In the genomic region with DNA sequence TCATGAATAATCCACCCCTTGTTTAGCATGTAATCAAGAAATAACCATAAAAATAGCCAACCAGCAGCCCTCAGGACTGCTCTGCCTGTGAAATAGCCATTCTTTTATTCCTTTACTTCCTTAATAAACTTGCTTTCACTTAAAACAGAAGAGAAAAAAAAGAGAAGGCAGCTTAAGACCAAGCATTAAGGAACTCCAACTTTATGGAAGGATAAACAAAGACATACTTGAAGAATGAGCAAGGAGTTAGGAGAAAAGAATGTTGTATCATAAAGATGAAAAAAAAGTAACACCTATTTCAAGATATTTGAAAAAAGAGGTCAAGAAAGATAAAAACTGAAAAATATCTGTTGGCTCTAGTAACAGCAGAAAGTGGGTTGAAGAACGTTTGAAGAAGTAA, we compare ENCODE assay signal across 17 cellular contexts.
A peak's percentile ranks its signal among the peaks of the same experiment; 100 is the strongest.
DNase-seq lines count a peak whose midpoint lies in the region; ATAC-seq and TF ChIP-seq lines count a peak whose summit lies in the region.
"Had no signal": no experiment of that assay in that cellular context is flagged by ENCODE, and none has a peak within 500 bp of the region (broad histone marks: within the 10 kb centered on the region; RNA-seq: fewer than 3 reads in every experiment).

No MANE protein-coding gene starts in this region.

- no peak overlapping the region for H3K56ac ChIP-seq in mesendoderm (ENCODE audit: low read length)

- no peaks in the 10 kb centered on the region for H3K27me3 Mint-ChIP-seq in CD8-positive, alpha-beta memory T cell

- H3K36me3 ChIP-seq in fibroblast of lung (ENCODE audit: control insufficient read depth, insufficient read depth, low read length) (no peaks in the 10 kb centered on the region), mesendoderm (ENCODE audit: control insufficient read depth, insufficient read depth, low read length) (no peaks in the 10 kb centered on the region)
- H3K36me3 ChIP-seq in CD8-positive, alpha-beta memory T cell (ENCODE audit: insufficient read depth, low read length): no peaks in the 10 kb centered on the region
- H3K36me3 ChIP-seq: BLaER1 treated with 17β-estradiol and CSF1 and Interleukin-3, amounts not matched to agents 10 nM and 100 nM had no signal

- H3K9me3 Mint-ChIP-seq in CD8-positive, alpha-beta memory T cell: peaks cover 0 to 7% (median 0%) of the 10 kb centered on the region in 5 donors

- TF ChIP-seq CTCF in fibroblast of lung (conservative IDR thresholded peaks at IDR 0.05 in 1 of 2, IDR thresholded peaks at IDR 0.05 in 1 of 2; ENCODE audit: low read depth in 1 of 2, low read length in 2 of 2): no peak

- peak overlapping the region; percentile 18 for H3K4me2 ChIP-seq in fibroblast of lung (ENCODE audit: extremely low read depth, insufficient read depth, low read length)
- H3K4me2 ChIP-seq in mesendoderm (ENCODE audit: low read length): no peak overlapping the region
- H3K4me2 ChIP-seq: BLaER1 treated with 17β-estradiol and CSF1 and Interleukin-3, amounts not matched to agents 10 nM and 100 nM had no signal

- H3K79me1 ChIP-seq in mesendoderm (ENCODE audit: low read length): no peaks in the 10 kb centered on the region

- H2AK5ac ChIP-seq in mesendoderm (ENCODE audit: low read length): no peak overlapping the region

- no peaks in the 10 kb centered on the region for H3K36me3 Mint-ChIP-seq in CD8-positive, alpha-beta memory T cell
- H3K36me3 Mint-ChIP-seq: CD4-positive, alpha-beta memory T cell had no signal

- no peaks in the 10 kb centered on the region for H3K9me3 ChIP-seq in fibroblast of lung (ENCODE audit: control insufficient read depth, insufficient read depth, low read depth, low read length)
- no peaks in the 10 kb centered on the region for H3K9me3 ChIP-seq in CD8-positive, alpha-beta memory T cell (ENCODE audit: low read length)
- H3K9me3 ChIP-seq: BLaER1 treated with 17β-estradiol and CSF1 and Interleukin-3, amounts not matched to agents 10 nM and 100 nM had no signal

- H3K4me3 ChIP-seq in fibroblast of lung (replicated peaks in 1 of 4; ENCODE audit: control extremely low read depth in 1 of 4, insufficient read depth in 1 of 4, low read depth in 3 of 4, low read length in 4 of 4) (no peak overlapping the region), mesendoderm (ENCODE audit: low read length) (no peak overlapping the region)
- no peak overlapping the region for H3K4me3 ChIP-seq in CD8-positive, alpha-beta memory T cell (ENCODE audit: low read length)
- H3K4me3 ChIP-seq: BLaER1 treated with 17β-estradiol and CSF1 and Interleukin-3, amounts not matched to agents 10 nM and 100 nM had no signal

- no peak overlapping the region for H4K8ac ChIP-seq in mesendoderm (ENCODE audit: low read depth, low read length)

- H3K4me3 Mint-ChIP-seq in CD8-positive, alpha-beta memory T cell: no peak overlapping the region
- H3K4me3 Mint-ChIP-seq: CD4-positive, alpha-beta memory T cell had no signal

- no peak overlapping the region for H4K5ac ChIP-seq in mesendoderm (ENCODE audit: low read length)

- H3K27ac Mint-ChIP-seq in CD8-positive, alpha-beta memory T cell: no peak overlapping the region
- H3K27ac Mint-ChIP-seq: CD4-positive, alpha-beta memory T cell had no signal

- no peaks in the 10 kb centered on the region for H3K79me2 ChIP-seq in fibroblast of lung (ENCODE audit: control insufficient read depth, insufficient read depth, low read length)
- no peaks in the 10 kb centered on the region for H3K79me2 ChIP-seq in mesendoderm (ENCODE audit: control insufficient read depth, insufficient read depth, low read length)

- H2BK5ac ChIP-seq in mesendoderm (ENCODE audit: low read length): no peak overlapping the region

- H3K18ac ChIP-seq in mesendoderm (ENCODE audit: low read length): no peak overlapping the region

- CTCF ChIA-PET in CD8-positive, alpha-beta memory T cell (lab: Charles Lee): no interaction called here

- DNase-seq in OCI-M1 (lab: John Stamatoyannopoulos, UW) (peak; percentile 42), fibroblast of lung (ENCODE audit: low read depth in 2 of 2) (peak; percentile 13 to 50), mesendoderm (peak; percentile 2), NCI-H345 (lab: John Stamatoyannopoulos, UW) (no peak), activated gamma-delta T cell (lab: John Stamatoyannopoulos, UW) (no peak)
- no peak for DNase-seq in CD8-positive, alpha-beta memory T cell
- DNase-seq: CD4-positive, alpha-beta memory T cell; DND-41; H7; Kasumi-1; NCI-H1694; NCI-H2081; NCI-H2171; NCI-H526; Right ventricle myocardium superior had no signal

- H3K4me1 ChIP-seq in fibroblast of lung (ENCODE audit: control insufficient read depth, extremely low read depth, insufficient read depth, low read length): no peaks in the 10 kb centered on the region
- H3K4me1 ChIP-seq in mesendoderm (ENCODE audit: control insufficient read depth, low read depth, low read length): no peaks in the 10 kb centered on the region
- no peaks in the 10 kb centered on the region for H3K4me1 ChIP-seq in CD8-positive, alpha-beta memory T cell (ENCODE audit: insufficient read depth, low read length)
- H3K4me1 ChIP-seq: BLaER1 treated with 17β-estradiol and CSF1 and Interleukin-3, amounts not matched to agents 10 nM and 100 nM had no signal

- H2AFZ ChIP-seq in fibroblast of lung (ENCODE audit: low read length): no peak overlapping the region

- no peaks in the 10 kb centered on the region for H4K20me1 ChIP-seq in fibroblast of lung (ENCODE audit: control insufficient read depth, extremely low read depth, insufficient read depth, low read length)
- H4K20me1 ChIP-seq: BLaER1 treated with 17β-estradiol and CSF1 and Interleukin-3, amounts not matched to agents 10 nM and 100 nM had no signal

- POLR2A ChIA-PET in CD8-positive, alpha-beta memory T cell (lab: Charles Lee): no interaction called here

- H3K4ac ChIP-seq in mesendoderm (ENCODE audit: low read depth, low read length): no peak overlapping the region

- no peak overlapping the region for H3K23ac ChIP-seq in mesendoderm (ENCODE audit: low read length)

- no peaks in the 10 kb centered on the region for H3K4me1 Mint-ChIP-seq in CD8-positive, alpha-beta memory T cell
- H3K4me1 Mint-ChIP-seq: CD4-positive, alpha-beta memory T cell had no signal

- H2BK15ac ChIP-seq in mesendoderm (replicated peaks; ENCODE audit: low read depth): no peak overlapping the region

- no peak for ATAC-seq in GM18868 (IDR thresholded peaks at IDR 0.05; ENCODE audit: unreplicated experiment)

- H3K27ac ChIP-seq in fibroblast of lung (ENCODE audit: insufficient read depth, low read length): no peak overlapping the region
- no peak overlapping the region for H3K27ac ChIP-seq in mesendoderm (ENCODE audit: low read depth, low read length)
- H3K27ac ChIP-seq in CD8-positive, alpha-beta memory T cell (ENCODE audit: low read depth, low read length): no peak overlapping the region
- H3K27ac ChIP-seq: BLaER1 treated with 17β-estradiol and CSF1 and Interleukin-3, amounts not matched to agents 10 nM and 100 nM had no signal

- H2BK120ac ChIP-seq in mesendoderm (ENCODE audit: low read depth, low read length): no peak overlapping the region

- WGBS in mesendoderm (ENCODE audit: extremely low coverage, insufficient coverage, low lambda C conversion rate): no CpG with 5 or more reads among the region's 1 CpG

- H3K27me3 ChIP-seq in fibroblast of lung (ENCODE audit: control insufficient read depth, insufficient read depth, low read length): no peaks in the 10 kb centered on the region
- H3K27me3 ChIP-seq in mesendoderm (ENCODE audit: insufficient read depth, low read length, poor library complexity): no peaks in the 10 kb centered on the region
- H3K27me3 ChIP-seq in CD8-positive, alpha-beta memory T cell (ENCODE audit: insufficient read depth, low read length, poor library complexity, severe bottlenecking): no peaks in the 10 kb centered on the region
- H3K27me3 ChIP-seq: BLaER1 treated with 17β-estradiol and CSF1 and Interleukin-3, amounts not matched to agents 10 nM and 100 nM had no signal

- H3K9ac ChIP-seq in fibroblast of lung (ENCODE audit: insufficient read depth, low read length) (no peak overlapping the region), mesendoderm (ENCODE audit: low read length) (no peak overlapping the region)
- H3K9ac ChIP-seq: BLaER1 treated with 17β-estradiol and CSF1 and Interleukin-3, amounts not matched to agents 10 nM and 100 nM had no signal

Comparison
In these comparisons a context has a peak if more than half of its experiments do, and no peak if none do; other contexts are left out.
1. DNase-seq: peak in OCI-M1 (single experiment), fibroblast of lung (2 of 2) and mesendoderm (single experiment); none in CD8-positive, alpha-beta memory T cell (0 of 5), NCI-H345 (single experiment) and activated gamma-delta T cell (single experiment).